In genomic region chr20:59560588-59561227, GRCh38 we compare ENCODE assay signal across 9 cellular contexts. TPM values are rescaled to one million over a fixed set of nuclear protein-coding genes. Genes with fewer than 3 reads are reported as not detected.
A peak's percentile ranks its signal among the peaks of the same experiment; 100 is the strongest.
DNase-seq lines count a peak whose midpoint lies in the region; ATAC-seq and FAIRE-seq lines count a peak whose summit lies in the region.
"Had no signal": no experiment of that assay in that cellular context is flagged by ENCODE, and none has a peak within 500 bp of the region (broad histone marks: within the 10 kb centered on the region; RNA-seq: fewer than 3 reads in every experiment).

No MANE protein-coding gene starts in this region.

- ATAC-seq in Right ventricle myocardium superior (ENCODE audit: poor library complexity) (peak; percentile 68), left ventricle myocardium superior (no peak), GM18858 (IDR thresholded peaks at IDR 0.05; ENCODE audit: unreplicated experiment) (no peak)

- FAIRE-seq in RCC 7860 (lab: Jason Lieb, UNC) (peak; percentile 49), urothelium cell line (lab: Jason Lieb, UNC) (no peak)

- no peak for DNase-seq in Right ventricle myocardium superior
- no peak for DNase-seq in left ventricle myocardium superior
- peak; percentile 17 for DNase-seq in RCC 7860 (ENCODE audit: low spot score)
- DNase-seq in foreskin melanocyte = peak; percentile 17
- peak; percentile 75 for DNase-seq in urothelium cell line (ENCODE audit: low spot score)
- DNase-seq in HCEC 1CT = no peak
- no peak for DNase-seq in NCI-H146 (lab: John Stamatoyannopoulos, UW)
- DNase-seq: activated B cell treated with CpG ODN at 0.5 μM for 24 hours had no signal

- intact Hi-C loops in Right ventricle myocardium superior (cut with DNase I) = no loop called here
- intact Hi-C loops in left ventricle myocardium superior (cut with micrococcal nuclease) = no loop called here

RNA-seq across cellular contexts. Expression of gene PHACTR3, which starts 43.6 kb away (rescaled TPM):
- total RNA-seq in Right ventricle myocardium superior (10.0 TPM), left ventricle myocardium superior (6.8 TPM)
- total RNA-seq: activated B cell treated with CpG ODN at 0.5 μM for 24 hours had no signal

Comparison
In these comparisons a context has a peak if more than half of its experiments do, and no peak if none do; other contexts are left out.
1. DNase-seq: peak in RCC 7860 (single experiment), foreskin melanocyte (single experiment) and urothelium cell line (single experiment); none in Right ventricle myocardium superior (single experiment), left ventricle myocardium superior (single experiment), HCEC 1CT (single experiment) and NCI-H146 (single experiment).